Comparison of ENCODE assay signal across 9 cellular contexts in the genomic region with DNA sequence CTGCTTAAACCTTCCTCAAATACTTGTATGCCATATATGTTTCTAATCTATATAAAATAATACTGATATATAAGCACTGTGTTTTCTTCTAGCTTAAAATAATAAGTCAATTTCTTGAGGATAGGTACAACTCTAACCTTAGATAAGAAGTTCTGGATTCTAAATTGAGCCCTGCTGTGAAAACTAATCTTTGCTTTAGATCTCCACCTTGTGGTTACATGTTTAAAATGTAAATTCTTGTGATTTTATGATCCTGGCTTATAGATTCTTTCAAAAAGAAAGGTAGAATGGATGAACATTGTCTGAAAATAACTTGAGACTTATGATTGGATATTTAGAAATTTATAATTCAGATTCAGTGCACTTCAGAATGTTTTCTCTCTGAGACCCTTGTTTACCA. TPM values are rescaled to one million over a fixed set of nuclear protein-coding genes. Genes with fewer than 3 reads are reported as not detected.
DNase-seq lines count a peak whose midpoint lies in the region; ATAC-seq and TF ChIP-seq lines count a peak whose summit lies in the region.
"Had no signal": no experiment of that assay in that cellular context is flagged by ENCODE, and none has a peak within 500 bp of the region (broad histone marks: within the 10 kb centered on the region; RNA-seq: fewer than 3 reads in every experiment).

No MANE protein-coding gene starts in this region.

- H3K23ac ChIP-seq in mesendoderm (ENCODE audit: low read length): no peak overlapping the region

- H3K4me3 ChIP-seq in DOHH2 (ENCODE audit: low read length) (no peak overlapping the region), mesendoderm (ENCODE audit: low read length) (no peak overlapping the region)

- no peaks in the 10 kb centered on the region for H3K79me1 ChIP-seq in mesendoderm (ENCODE audit: low read length)

- no peak overlapping the region for H2AK5ac ChIP-seq in mesendoderm (ENCODE audit: low read length)

- H3K9me2 ChIP-seq in DOHH2 (replicated peaks; ENCODE audit: control insufficient read depth, low read length): no peaks in the 10 kb centered on the region

- H2BK5ac ChIP-seq in mesendoderm (ENCODE audit: low read length): no peak overlapping the region

- peaks cover 3% of the 10 kb centered on the region; the same call in 1 of the 2 replicates for H3F3A ChIP-seq in DOHH2 (ENCODE audit: control insufficient read depth, insufficient read depth)

- no peaks in the 10 kb centered on the region; the same call in 1 of the 2 replicates for H3K9me3 ChIP-seq in DOHH2 (ENCODE audit: control insufficient read depth, insufficient read depth, low read length)

- no peak overlapping the region for H3K56ac ChIP-seq in mesendoderm (ENCODE audit: low read length)

- peak; percentile 28 for TF ChIP-seq CTCF in DOHH2 (IDR thresholded peaks at IDR 0.05; ENCODE audit: low read depth, low read length, poor library complexity, severe bottlenecking)
- TF ChIP-seq CTCF in LNCAP (IDR thresholded peaks at IDR 0.05): peak; percentile 57
- peak; percentile 45 for TF ChIP-seq CTCF in VCaP (conservative IDR thresholded peaks at IDR 0.05)

- H3K36me3 ChIP-seq in DOHH2 (ENCODE audit: control insufficient read depth, low read length) (no peaks in the 10 kb centered on the region), mesendoderm (ENCODE audit: control insufficient read depth, insufficient read depth, low read length) (no peaks in the 10 kb centered on the region)

- H3K27ac ChIP-seq in DOHH2 (ENCODE audit: low read depth, low read length) (no peak overlapping the region), VCaP (no peak overlapping the region), mesendoderm (ENCODE audit: low read depth, low read length) (no peak overlapping the region)

- no peak overlapping the region for H3K4me2 ChIP-seq in DOHH2 (ENCODE audit: low read length)
- H3K4me2 ChIP-seq in mesendoderm (ENCODE audit: low read length): no peak overlapping the region

- peak; percentile 8 for DNase-seq in mesendoderm
- DNase-seq in activated CD4-positive, CD25-positive, alpha-beta regulatory T cell (lab: John Stamatoyannopoulos, UW): no peak
- DNase-seq in iPS-NIHi7 (ENCODE audit: extremely low spot score): no peak
- DNase-seq: activated T-cell treated with anti-CD3 and anti-CD28 coated beads, Interleukin-2, amount 50 U/mL, for 4 hours; stimulated activated CD4-positive, alpha-beta T cell treated with anti-CD3 and anti-CD28 coated beads, Interleukin-4, amount 100 ng/mL, for 4 hours had no signal

- no peak overlapping the region for H4K8ac ChIP-seq in mesendoderm (ENCODE audit: low read depth, low read length)

- no peak for ATAC-seq in HG02642 (IDR thresholded peaks at IDR 0.05; ENCODE audit: poor library complexity, unreplicated experiment)
- ATAC-seq: activated T-cell treated with anti-CD3 and anti-CD28 coated beads, Interleukin-2, amount 50 U/mL, for 4 hours had no signal

- H2BK120ac ChIP-seq in mesendoderm (ENCODE audit: low read depth, low read length): no peak overlapping the region

- H4K20me1 ChIP-seq in DOHH2 (ENCODE audit: control insufficient read depth, insufficient read depth, low read depth, low read length): no peaks in the 10 kb centered on the region

- no peak overlapping the region for H3K9ac ChIP-seq in mesendoderm (ENCODE audit: low read length)

- no peak overlapping the region for H3K4ac ChIP-seq in mesendoderm (ENCODE audit: low read depth, low read length)

- H3K18ac ChIP-seq in mesendoderm (ENCODE audit: low read length): no peak overlapping the region

- H3K4me1 ChIP-seq in DOHH2 (ENCODE audit: control insufficient read depth, low read length): peaks cover 15% of the 10 kb centered on the region
- H3K4me1 ChIP-seq in mesendoderm (ENCODE audit: control insufficient read depth, low read depth, low read length): peaks cover 3% of the 10 kb centered on the region

- H3K27me3 ChIP-seq in DOHH2 (ENCODE audit: control insufficient read depth, low read length) (no peaks in the 10 kb centered on the region), mesendoderm (ENCODE audit: insufficient read depth, low read length, poor library complexity) (no peaks in the 10 kb centered on the region)

- H2BK15ac ChIP-seq in mesendoderm (replicated peaks; ENCODE audit: low read depth): no peak overlapping the region

- H3K79me2 ChIP-seq in DOHH2 (ENCODE audit: control insufficient read depth, low read length) (no peaks in the 10 kb centered on the region), mesendoderm (ENCODE audit: control insufficient read depth, insufficient read depth, low read length) (no peaks in the 10 kb centered on the region)

- no peak overlapping the region for H4K5ac ChIP-seq in mesendoderm (ENCODE audit: low read length)

RNA-seq across cellular contexts. Expression of gene HMCN1, which starts 38.9 kb away (rescaled TPM):
- polyA plus RNA-seq in mesendoderm (2013, experiment 1 of 2): 2.4 TPM
- polyA plus RNA-seq in mesendoderm (2013, experiment 2 of 2): 2.1 TPM
